Comparison of ENCODE assay signal across 13 cellular contexts in the genomic region with DNA sequence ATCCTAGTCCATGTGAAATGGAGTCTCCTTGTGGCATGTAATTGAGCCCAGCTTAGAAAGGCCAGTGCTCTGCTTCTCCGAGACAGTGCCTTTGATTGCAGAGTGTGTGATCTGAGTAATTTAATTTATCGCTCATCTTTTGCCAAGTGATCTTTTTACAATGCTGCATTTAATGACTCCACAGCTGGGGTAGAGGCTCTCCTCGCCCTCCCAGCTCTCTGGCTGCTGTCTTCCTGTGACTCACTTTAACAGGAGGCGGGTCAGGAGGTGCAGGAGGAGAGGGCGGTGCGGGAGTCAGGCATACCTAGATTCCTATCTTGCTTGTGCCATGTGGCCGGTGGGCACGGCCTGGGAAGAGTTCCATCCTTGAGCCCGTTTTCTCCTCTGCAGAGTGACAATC.
DNase-seq lines count a peak whose midpoint lies in the region; ATAC-seq, FAIRE-seq and TF ChIP-seq lines count a peak whose summit lies in the region.
"Had no signal": no experiment of that assay in that cellular context is flagged by ENCODE, and none has a peak within 500 bp of the region (broad histone marks: within the 10 kb centered on the region; RNA-seq: fewer than 3 reads in every experiment).

No MANE protein-coding gene starts in this region.

- CTCF ChIA-PET in PC-3 (lab: Charles Lee) = no interaction called here
- CTCF ChIA-PET in endothelial cell of umbilical vein (lab: Charles Lee) = interaction anchor here (0.7 to 1.4 kb wide), 8 partner anchors 10 to 121 kb away, joined by 3 to 5 read pairs (median 3); a partner anchor contains a TSS

- H3K9me2 ChIP-seq in PC-3 (replicated peaks; ENCODE audit: low read length) = no peaks in the 10 kb centered on the region

- dilution Hi-C loops in endothelial cell of umbilical vein (cut with MboI; ENCODE audit: extremely low pct_ligation_motif_present, low sequenced_read_pairs) = no loop called here

- H3K27ac ChIP-seq in PC-3 (ENCODE audit: low read length) (no peak overlapping the region), endothelial cell of umbilical vein (ENCODE audit: insufficient read depth, low read depth, low read length) (peak overlapping the region; percentile 84)

- H3K4me1 Mint-ChIP-seq in nephron = peaks cover 33% of the 10 kb centered on the region
- H3K4me1 Mint-ChIP-seq: CD14-positive monocyte; stimulated activated naive B cell treated with anti-CD40 and anti-IgM and Interleukin-4, amounts not matched to agents 10 μg/mL and 1 μg/mL and 100 μg/mL, for 72 hours; T-cell had no signal

- POLR2A ChIA-PET in PC-3 (lab: Charles Lee; ENCODE audit: unreplicated experiment) = no interaction called here
- POLR2A ChIA-PET in endothelial cell of umbilical vein (lab: Charles Lee) = interaction anchor here (1.0 kb wide), 1 partner anchor 19 kb away, joined by 3 read pairs; no protein-coding TSS in a partner anchor

- peaks cover 46% of the 10 kb centered on the region for H3K27me3 Mint-ChIP-seq in nephron (ENCODE audit: low read depth)

- no peaks in the 10 kb centered on the region for H3K79me2 ChIP-seq in PC-3 (ENCODE audit: low read length)
- no peaks in the 10 kb centered on the region for H3K79me2 ChIP-seq in endothelial cell of umbilical vein (ENCODE audit: control insufficient read depth, insufficient read depth, low read length)

- intact Hi-C loops in PC-3 (cut with micrococcal nuclease) = no loop called here
- intact Hi-C loops in endothelial cell of umbilical vein (cut with micrococcal nuclease) = loop anchor here (2.0 kb wide), 2 partner anchors 18 to 56 kb away; no protein-coding TSS in a partner anchor

- H3K36me3 ChIP-seq in PC-3 (ENCODE audit: low read depth, low read length) = no peaks in the 10 kb centered on the region
- no peaks in the 10 kb centered on the region for H3K36me3 ChIP-seq in endothelial cell of umbilical vein (ENCODE audit: control insufficient read depth in 2 of 2, extremely low read depth in 1 of 2, insufficient read depth in 2 of 2, low read length in 2 of 2)

- H3F3A ChIP-seq in PC-3 (ENCODE audit: low read length, unreplicated experiment) = no peaks in the 10 kb centered on the region

- H3K4me3 ChIP-seq in PC-3 (ENCODE audit: low read length) (no peak overlapping the region), endothelial cell of umbilical vein (replicated peaks in 1 of 3; ENCODE audit: insufficient read depth in 1 of 3, low read depth in 1 of 3, low read length in 3 of 3) (no peak overlapping the region)
- H3K4me3 ChIP-seq: skin epidermis had no signal

- no peaks in the 10 kb centered on the region for H3K9me3 ChIP-seq in PC-3 (ENCODE audit: low read length)
- no peaks in the 10 kb centered on the region for H3K9me3 ChIP-seq in endothelial cell of umbilical vein (replicated peaks; ENCODE audit: control insufficient read depth, insufficient read depth, low read length)

- DNase-seq in AG09319 (ENCODE audit: extremely low read depth, low read depth) (peak; percentile 60), PC-3 (peak; percentile 37), endothelial cell of umbilical vein (ENCODE audit: low read depth, low spot score) (peak; percentile 86), retina (no peak), NCI-H526 treated with DMSO at 0.1 percent for 48 hours (lab: John Stamatoyannopoulos, UW) (no peak)
- DNase-seq in activated CD8-positive, alpha-beta memory T cell treated with anti-CD3 and anti-CD28 coated beads, Interleukin-2, amount 50 U/mL, for 4 hours = no peak
- DNase-seq: H7; stimulated activated naive B cell treated with anti-CD40 and anti-IgM and Interleukin-4, amounts not matched to agents 10 μg/mL and 1 μg/mL and 100 μg/mL, for 72 hours; T-cell had no signal

- H3K27ac Mint-ChIP-seq in nephron = peak overlapping the region; percentile 80 to 95 (median 83)
- H3K27ac Mint-ChIP-seq: CD14-positive monocyte; stimulated activated naive B cell treated with anti-CD40 and anti-IgM and Interleukin-4, amounts not matched to agents 10 μg/mL and 1 μg/mL and 100 μg/mL, for 72 hours; T-cell had no signal

- H2AFZ ChIP-seq in PC-3 (ENCODE audit: low read length) (no peak overlapping the region), endothelial cell of umbilical vein (ENCODE audit: low read depth, low read length) (peak overlapping the region; percentile 44)

- no peaks in the 10 kb centered on the region for H3K36me3 Mint-ChIP-seq in nephron (ENCODE audit: low read depth)
- H3K36me3 Mint-ChIP-seq: CD14-positive monocyte; stimulated activated naive B cell treated with anti-CD40 and anti-IgM and Interleukin-4, amounts not matched to agents 10 μg/mL and 1 μg/mL and 100 μg/mL, for 72 hours; T-cell had no signal

- TF ChIP-seq CTCF in AG09319 (IDR thresholded peaks at IDR 0.05; ENCODE audit: low read depth, low read length) = no peak; the same call in 1 of the 2 replicates
- TF ChIP-seq CTCF in PC-3 (conservative IDR thresholded peaks at IDR 0.05; ENCODE audit: low read depth, low read length) = no peak
- no peak for TF ChIP-seq CTCF in endothelial cell of umbilical vein (IDR thresholded peaks at IDR 0.05; ENCODE audit: extremely low read depth in 1 of 2, insufficient read depth in 1 of 2, low read depth in 1 of 2, low read length in 2 of 2)
- TF ChIP-seq CTCF in nephron (IDR thresholded peaks at IDR 0.05; ENCODE audit: unreplicated experiment in 3 of 3) = no peak

- no peaks in the 10 kb centered on the region for H3K9me3 Mint-ChIP-seq in nephron
- H3K9me3 Mint-ChIP-seq: CD14-positive monocyte; stimulated activated naive B cell treated with anti-CD40 and anti-IgM and Interleukin-4, amounts not matched to agents 10 μg/mL and 1 μg/mL and 100 μg/mL, for 72 hours; T-cell had no signal

- H3K4me1 ChIP-seq in PC-3 (ENCODE audit: insufficient read depth, low read length) (0 out of 2 replicates have a peak, but pooled peaks cover 6% of the 10 kb centered on the region), endothelial cell of umbilical vein (ENCODE audit: control insufficient read depth, extremely low read depth, insufficient read depth, low read length) (peaks cover 46% of the 10 kb centered on the region)

- H3K9me1 ChIP-seq in endothelial cell of umbilical vein (replicated peaks; ENCODE audit: control insufficient read depth, extremely low read depth, insufficient read depth, low read length) = no peaks in the 10 kb centered on the region

- BruUV-seq in PC-3 (replicated peaks; lab: Mats Ljungman, UMichigan) = no TSS peak
- BruUV-seq in endothelial cell of umbilical vein (replicated peaks; lab: Mats Ljungman, UMichigan) = no TSS peak

- no peak overlapping the region for H3K4me2 ChIP-seq in PC-3 (ENCODE audit: low read length)
- peak overlapping the region; percentile 32 for H3K4me2 ChIP-seq in endothelial cell of umbilical vein (ENCODE audit: insufficient read depth, low read length)

- ATAC-seq in PC-3 (peak; percentile 67), GM21423 (IDR thresholded peaks at IDR 0.05; ENCODE audit: unreplicated experiment) (no peak)
- ATAC-seq: stimulated activated naive B cell treated with anti-CD40 and anti-IgM and Interleukin-4, amounts not matched to agents 10 μg/mL and 1 μg/mL and 100 μg/mL, for 72 hours; T-cell had no signal

- no peak for TF ChIP-seq POLR2A in endothelial cell of umbilical vein (IDR thresholded peaks at IDR 0.05; ENCODE audit: low read depth, low read length)

- H3K27me3 ChIP-seq in PC-3 (ENCODE audit: low read length) (peaks cover 9% of the 10 kb centered on the region; the same call in 1 of the 2 replicates), endothelial cell of umbilical vein (ENCODE audit: control insufficient read depth in 2 of 2, insufficient read depth in 2 of 2, low read length in 2 of 2) (no peaks in the 10 kb centered on the region)

- H3K9ac ChIP-seq in PC-3 (ENCODE audit: low read length) = no peak overlapping the region
- H3K9ac ChIP-seq in endothelial cell of umbilical vein (replicated peaks; ENCODE audit: extremely low read depth, insufficient read depth, low read length) = peak overlapping the region; percentile 32

- no peaks in the 10 kb centered on the region for H4K20me1 ChIP-seq in PC-3 (ENCODE audit: low read length)
- no peaks in the 10 kb centered on the region for H4K20me1 ChIP-seq in endothelial cell of umbilical vein (replicated peaks; ENCODE audit: control insufficient read depth, extremely low read depth, insufficient read depth, low read length)

- H3K4me3 Mint-ChIP-seq in nephron = peak overlapping the region; percentile 35 to 67 (median 40)
- H3K4me3 Mint-ChIP-seq: CD14-positive monocyte; stimulated activated naive B cell treated with anti-CD40 and anti-IgM and Interleukin-4, amounts not matched to agents 10 μg/mL and 1 μg/mL and 100 μg/mL, for 72 hours; T-cell had no signal

- peak; percentile 94 for FAIRE-seq in endothelial cell of umbilical vein (lab: Jason Lieb, UNC)

TF ChIP-seq in endothelial cell of umbilical vein, 7 proteins besides CTCF, POLR2A, EP300 and RAD21:
- TF ChIP-seq EZH2 (IDR thresholded peaks at IDR 0.05; ENCODE audit: borderline replicate concordance, low read depth, low read length, severe bottlenecking) (no peak), MYC (IDR thresholded peaks at IDR 0.05; ENCODE audit: low read depth, low read length) (peak; percentile 90), GATA2 (IDR thresholded peaks at IDR 0.05; ENCODE audit: insufficient read depth, insufficient read length, low read depth, low read length) (peak; percentile 98), FOS (IDR thresholded peaks at IDR 0.05; ENCODE audit: borderline replicate concordance, insufficient read depth, low read length) (peak; percentile 80), JUN (IDR thresholded peaks at IDR 0.05; ENCODE audit: borderline replicate concordance, insufficient read depth, insufficient read length, low read depth) (peak; percentile 55), POLR2AphosphoS5 (IDR thresholded peaks at IDR 0.05; ENCODE audit: insufficient read depth, low read depth, low read length) (peak; percentile 77)
- TF ChIP-seq, protein P1, sequence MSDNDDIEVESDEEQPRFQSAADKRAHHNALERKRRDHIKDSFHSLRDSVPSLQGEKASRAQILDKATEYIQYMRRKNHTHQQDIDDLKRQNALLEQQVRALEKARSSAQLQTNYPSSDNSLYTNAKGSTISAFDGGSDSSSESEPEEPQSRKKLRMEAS (IDR thresholded peaks at IDR 0.05; ENCODE audit: insufficient read depth, insufficient read length) = peak; percentile 58
TF ChIP-seq in endothelial cell of umbilical vein: peak in this region for 6.

Comparison
In these comparisons a context has a peak if more than half of its experiments do, and no peak if none do; other contexts are left out.
1. DNase-seq: peak in AG09319 (single experiment), PC-3 (single experiment) and endothelial cell of umbilical vein (single experiment); none in retina (single experiment), NCI-H526 treated with DMSO at 0.1 percent for 48 hours (single experiment) and activated CD8-positive, alpha-beta memory T cell treated with anti-CD3 and anti-CD28 coated beads, Interleukin-2, amount 50 U/mL, for 4 hours (single experiment).